8 cellular contexts compared by ENCODE assay signal in the genomic region with DNA sequence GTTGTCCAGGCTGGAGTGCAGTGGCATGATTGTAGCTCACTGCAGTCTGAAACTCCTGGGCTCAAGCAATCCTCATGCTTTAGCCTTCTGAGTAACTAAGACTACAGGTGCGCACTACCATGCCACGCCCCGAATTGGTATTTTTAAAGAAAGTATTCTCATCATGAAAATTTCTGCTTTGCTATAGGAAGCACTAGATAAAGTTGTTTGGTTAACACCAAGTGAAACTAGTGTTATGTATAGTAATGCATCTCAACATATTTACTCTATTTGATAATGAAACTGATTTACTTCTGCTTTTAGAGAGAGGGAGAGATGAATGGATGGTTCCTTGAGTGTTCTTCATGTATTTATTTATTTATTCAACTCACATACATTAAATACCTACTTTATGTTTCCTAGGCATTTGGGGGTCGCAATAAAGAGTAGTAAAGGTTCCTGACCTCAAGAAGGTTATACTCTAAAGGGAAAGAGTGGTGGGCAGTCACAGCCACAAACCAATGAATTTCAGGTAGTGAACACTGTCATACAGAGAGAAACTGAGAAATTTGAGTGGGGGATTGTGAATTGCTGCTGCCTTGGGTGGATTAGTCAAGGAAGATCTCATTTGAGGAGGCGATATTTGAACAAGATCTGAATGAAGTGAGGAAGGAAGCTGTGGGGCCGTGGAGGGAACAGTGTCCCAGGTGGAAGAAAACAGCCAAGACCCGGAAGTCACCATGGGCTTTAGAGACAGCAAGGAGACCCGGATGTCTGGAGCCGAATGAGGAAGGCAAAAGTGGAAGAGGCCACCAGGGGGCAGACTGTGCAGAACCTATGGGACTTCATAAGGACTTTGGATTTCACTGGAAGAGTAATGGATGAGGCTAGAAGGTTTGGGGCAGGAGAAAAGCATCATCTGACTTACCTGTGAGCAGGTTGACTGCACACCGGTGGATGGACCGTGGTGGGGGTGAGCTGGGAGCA.
DNase-seq lines count a peak whose midpoint lies in the region; ATAC-seq and TF ChIP-seq lines count a peak whose summit lies in the region.

No MANE protein-coding gene starts in this region.

- peaks cover 24% of the 10 kb centered on the region for H3F3A ChIP-seq in GM23248 (ENCODE audit: insufficient read depth)

- no peak overlapping the region for H3K4me3 ChIP-seq in GM23248
- H3K4me3 ChIP-seq in esophagus muscularis mucosa, result no peak overlapping the region

- POLR2A ChIA-PET in activated B cell treated with CpG ODN at 0.5 μM for 24 hours (lab: Charles Lee), result no interaction called here

- CTCF ChIA-PET in activated B cell treated with CpG ODN at 0.5 μM for 24 hours (lab: Charles Lee), result interaction anchor here (2.0 kb wide), 1 partner anchor 15 kb away, joined by 4 read pairs; no protein-coding TSS in a partner anchor

- no peak overlapping the region for H3K9ac ChIP-seq in GM23248

- H3K36me3 ChIP-seq in GM23248 (ENCODE audit: low read depth) (no peaks in the 10 kb centered on the region), esophagus muscularis mucosa (no peaks in the 10 kb centered on the region)

- TF ChIP-seq POLR2A in esophagus muscularis mucosa (IDR thresholded peaks at IDR 0.05; ENCODE audit: low read depth), result no peak

- in situ Hi-C loops in GM23248 (cut with MboI), result no loop called here

- H3K4me1 Mint-ChIP-seq in activated B cell treated with CpG ODN at 0.5 μM for 24 hours, result peaks cover 43% of the 10 kb centered on the region
- H3K4me1 Mint-ChIP-seq in endothelial cell (ENCODE audit: unreplicated experiment), result peaks cover 8% of the 10 kb centered on the region
- peaks cover 12% of the 10 kb centered on the region for H3K4me1 Mint-ChIP-seq in neural crest cell

- TF ChIP-seq CTCF in activated B cell treated with CpG ODN at 0.5 μM for 24 hours (IDR thresholded peaks at IDR 0.05), result no peak
- TF ChIP-seq CTCF in endothelial cell (IDR thresholded peaks at IDR 0.05; ENCODE audit: unreplicated experiment), result peak; percentile 67
- peak; percentile 58 for TF ChIP-seq CTCF in neural crest cell (conservative IDR thresholded peaks at IDR 0.05)
- peak in 1 of 3 experiments; percentile 36 for TF ChIP-seq CTCF in esophagus muscularis mucosa (IDR thresholded peaks at IDR 0.05)

- H3K27ac ChIP-seq in GM23248 (no peak overlapping the region), esophagus muscularis mucosa (replicated peaks in 1 of 4) (no peak overlapping the region)

- peak overlapping the region; percentile 36 for H3K4me3 Mint-ChIP-seq in activated B cell treated with CpG ODN at 0.5 μM for 24 hours
- H3K4me3 Mint-ChIP-seq in endothelial cell (ENCODE audit: unreplicated experiment), result no peak overlapping the region
- H3K4me3 Mint-ChIP-seq in neural crest cell, result no peak overlapping the region

- H3K27me3 Mint-ChIP-seq in activated B cell treated with CpG ODN at 0.5 μM for 24 hours (no peaks in the 10 kb centered on the region), endothelial cell (ENCODE audit: unreplicated experiment) (no peaks in the 10 kb centered on the region), neural crest cell (ENCODE audit: low read depth) (peaks cover 37% of the 10 kb centered on the region)

- H3K36me3 Mint-ChIP-seq in activated B cell treated with CpG ODN at 0.5 μM for 24 hours (ENCODE audit: low read depth), result no peaks in the 10 kb centered on the region
- no peaks in the 10 kb centered on the region for H3K36me3 Mint-ChIP-seq in endothelial cell (ENCODE audit: low read depth, unreplicated experiment)
- H3K36me3 Mint-ChIP-seq in neural crest cell (ENCODE audit: low read depth), result no peaks in the 10 kb centered on the region

- H3K9me3 ChIP-seq in GM23248 (ENCODE audit: low read depth) (no peaks in the 10 kb centered on the region), esophagus muscularis mucosa (no peaks in the 10 kb centered on the region)

- peak overlapping the region; percentile 86 for H3K27ac Mint-ChIP-seq in activated B cell treated with CpG ODN at 0.5 μM for 24 hours
- no peak overlapping the region for H3K27ac Mint-ChIP-seq in endothelial cell (ENCODE audit: unreplicated experiment)
- H3K27ac Mint-ChIP-seq in neural crest cell (ENCODE audit: unreplicated experiment), result no peak overlapping the region

- WGBS in GM23248 (ENCODE audit: low coverage in 1 of 2, low lambda C conversion rate in 2 of 2, missing lambda C conversion rate in 2 of 2), 2 experiments, result 87 to 88% methylated on average over 11 of the region's 11 CpGs
- WGBS in esophagus muscularis mucosa, result 82% methylated on average over 11 of the region's 11 CpGs

- H3K27me3 ChIP-seq in GM23248 (replicated peaks; ENCODE audit: insufficient read depth), result no peaks in the 10 kb centered on the region
- no peaks in the 10 kb centered on the region for H3K27me3 ChIP-seq in esophagus muscularis mucosa

- peaks cover 29% of the 10 kb centered on the region for H3K4me1 ChIP-seq in GM23248 (ENCODE audit: insufficient read depth)
- H3K4me1 ChIP-seq in esophagus muscularis mucosa, result peaks cover 0 to 9% (median 3%) of the 10 kb centered on the region in 4 donors

- no peak for ATAC-seq in activated CD4-positive, CD25-positive, alpha-beta regulatory T cell treated with anti-CD3 and anti-CD28 coated beads, Interleukin-2, amount 50 U/mL, for 24 hours
- ATAC-seq in activated B cell treated with CpG ODN at 0.5 μM for 24 hours (ENCODE audit: low read depth), result peak; percentile 53

- H3K79me2 ChIP-seq in GM23248 (ENCODE audit: insufficient read depth), result no peaks in the 10 kb centered on the region

- H3K4me2 ChIP-seq in GM23248 (ENCODE audit: unreplicated experiment), result no peak overlapping the region

- H4K20me1 ChIP-seq in GM23248 (ENCODE audit: insufficient read depth), result no peaks in the 10 kb centered on the region

- H3K9me2 ChIP-seq in GM23248 (ENCODE audit: insufficient read depth), result no peaks in the 10 kb centered on the region

- TF ChIP-seq EP300 in esophagus muscularis mucosa (IDR thresholded peaks at IDR 0.05), result no peak

- H2AFZ ChIP-seq in GM23248, result no peak overlapping the region

- intact Hi-C loops in activated B cell treated with CpG ODN at 0.5 μM for 24 hours (cut with micrococcal nuclease), result loop anchor here (2.0 kb wide), 4 partner anchors 389 to 1041 kb away; no protein-coding TSS in a partner anchor
- intact Hi-C loops in esophagus muscularis mucosa (cut with DNase I), result no loop called here

- H3K9me3 Mint-ChIP-seq in activated B cell treated with CpG ODN at 0.5 μM for 24 hours (peaks cover 6% of the 10 kb centered on the region), endothelial cell (ENCODE audit: unreplicated experiment) (no peaks in the 10 kb centered on the region), neural crest cell (peaks cover 7% of the 10 kb centered on the region)

- peak; percentile 47 for DNase-seq in activated CD4-positive, CD25-positive, alpha-beta regulatory T cell treated with anti-CD3 and anti-CD28 coated beads, Interleukin-2, amount 50 U/mL, for 72 hours
- DNase-seq in GM23248, result peak; percentile 41
- DNase-seq in LHCN-M2 (ENCODE audit: low read depth), result peak; percentile 25
- DNase-seq in activated B cell treated with CpG ODN at 0.5 μM for 24 hours, result peak; percentile 24
- DNase-seq in endothelial cell (ENCODE audit: low spot score), result peak; percentile 58
- DNase-seq in neural crest cell (ENCODE audit: low read depth, low spot score), result peak; percentile 42
- no peak for DNase-seq in esophagus muscularis mucosa (ENCODE audit: extremely low spot score)
